Comparison of ENCODE assay signal across 8 cellular contexts in genomic region chr6:109095821-109096084, GRCh38. TPM values are rescaled to one million over a fixed set of nuclear protein-coding genes. Genes with fewer than 3 reads are reported as not detected.
DNase-seq lines count a peak whose midpoint lies in the region; ATAC-seq and TF ChIP-seq lines count a peak whose summit lies in the region.

No MANE protein-coding gene starts in this region.

- no peak for TF ChIP-seq POLR2A in body of pancreas (IDR thresholded peaks at IDR 0.05)

- peak overlapping the region; percentile 77 to 80 for H3K18ac ChIP-seq in mesenchymal stem cell (ENCODE audit: low read depth in 1 of 2, low read length in 2 of 2)

- H3K36me3 ChIP-seq in cardiac muscle cell (peaks cover 3% of the 10 kb centered on the region), body of pancreas (replicated peaks in 1 of 2; ENCODE audit: insufficient read depth in 1 of 2, low read depth in 2 of 2) (no peaks in the 10 kb centered on the region), mesenchymal stem cell (ENCODE audit: control insufficient read depth in 1 of 2, insufficient read depth in 2 of 2, low read depth in 1 of 2, low read length in 2 of 2) (peaks cover 0 to 7% of the 10 kb centered on the region in 2 experiments), urinary bladder (ENCODE audit: insufficient read depth) (no peaks in the 10 kb centered on the region)

- ATAC-seq in left ventricle myocardium superior (no peak), body of pancreas (no peak)

- H3K27me3 ChIP-seq in cardiac muscle cell (no peaks in the 10 kb centered on the region), body of pancreas (no peaks in the 10 kb centered on the region), mesenchymal stem cell (ENCODE audit: control insufficient read depth in 1 of 2, insufficient read depth in 1 of 2, low read length in 2 of 2) (no peaks in the 10 kb centered on the region)

- H2BK5ac ChIP-seq in mesenchymal stem cell (ENCODE audit: low read depth, low read length, poor library complexity, severe bottlenecking), result no peak overlapping the region

- DNase-seq in cardiac muscle cell (ENCODE audit: low read depth in 1 of 2, low spot score in 1 of 2) (no peak), left ventricle myocardium superior (no peak), body of pancreas (no peak), mesenchymal stem cell (no peak), NCI-H2029 treated with DMSO at 0.1 percent for 48 hours (lab: John Stamatoyannopoulos, UW) (no peak), iPS-NIHi11 (ENCODE audit: low spot score) (no peak)
- DNase-seq in NK-92 treated with Interleukin-12 subunit alpha and Interleukin-12 subunit beta, amount 100 ng/mL, for 24 hours (lab: John Stamatoyannopoulos, UW), result no peak

- H3K9ac ChIP-seq in mesenchymal stem cell (ENCODE audit: low read length), result peak overlapping the region; percentile 99

- peak overlapping the region; percentile 49 for H2AFZ ChIP-seq in mesenchymal stem cell (ENCODE audit: low read depth, low read length)

- peak overlapping the region; percentile 70 for H4K8ac ChIP-seq in mesenchymal stem cell (ENCODE audit: low read length)

- intact Hi-C loops in left ventricle myocardium superior (cut with micrococcal nuclease), result no loop called here
- intact Hi-C loops in body of pancreas (cut with DNase I), result no loop called here

- H3K4me1 ChIP-seq in cardiac muscle cell (ENCODE audit: low read depth) (peaks cover 12% of the 10 kb centered on the region), body of pancreas (peaks cover 26% of the 10 kb centered on the region), mesenchymal stem cell (ENCODE audit: control insufficient read depth, insufficient read depth, low read depth, low read length) (no peaks in the 10 kb centered on the region), urinary bladder (ENCODE audit: insufficient read depth) (no peaks in the 10 kb centered on the region)

- 0 to 1% methylated on average over 8 of the region's 8 CpGs for WGBS in body of pancreas, 2 donors
- 0% methylated on average over 7 of the region's 8 CpGs for WGBS in mesenchymal stem cell
- WGBS in urinary bladder, result under 1% methylated on average over 8 of the region's 8 CpGs

- TF ChIP-seq CTCF in cardiac muscle cell (IDR thresholded peaks at IDR 0.05; ENCODE audit: low read depth, low read length) (no peak), body of pancreas (IDR thresholded peaks at IDR 0.05) (no peak)

- no peak overlapping the region for H3K14ac ChIP-seq in mesenchymal stem cell (ENCODE audit: low read length in 2 of 2)

- peak overlapping the region; percentile 9 to 12 for H3K4ac ChIP-seq in mesenchymal stem cell (ENCODE audit: low read depth in 1 of 2, low read length in 2 of 2)

- no peaks in the 10 kb centered on the region for H3K9me3 ChIP-seq in cardiac muscle cell (ENCODE audit: low read depth)
- no peaks in the 10 kb centered on the region for H3K9me3 ChIP-seq in body of pancreas
- no peaks in the 10 kb centered on the region for H3K9me3 ChIP-seq in mesenchymal stem cell (ENCODE audit: control insufficient read depth, low read length)

- H2BK120ac ChIP-seq in mesenchymal stem cell (ENCODE audit: low read depth, low read length), result no peak overlapping the region

- H3K4me2 ChIP-seq in mesenchymal stem cell (ENCODE audit: low read length, poor library complexity, severe bottlenecking), result peak overlapping the region; percentile 74

- no peak overlapping the region for H2BK15ac ChIP-seq in mesenchymal stem cell (ENCODE audit: low read depth, poor library complexity, severe bottlenecking)

- H3K4me3 ChIP-seq in cardiac muscle cell, result peak overlapping the region; percentile 67
- peak overlapping the region; percentile 43 to 59 for H3K4me3 ChIP-seq in body of pancreas
- peak overlapping the region; percentile 68 to 94 for H3K4me3 ChIP-seq in mesenchymal stem cell (ENCODE audit: insufficient read depth in 1 of 2, low read depth in 1 of 2, low read length in 2 of 2)
- H3K4me3 ChIP-seq in urinary bladder (ENCODE audit: low read depth, low read length), result peak overlapping the region; percentile 38

- H3K27ac ChIP-seq in cardiac muscle cell, result peak overlapping the region; percentile 98
- H3K27ac ChIP-seq in body of pancreas, result peak overlapping the region; percentile 94 to 99 (median 96)
- H3K27ac ChIP-seq in mesenchymal stem cell (ENCODE audit: low read length, poor library complexity, severe bottlenecking), result peak overlapping the region; percentile 99
- peak overlapping the region; percentile 98 for H3K27ac ChIP-seq in urinary bladder (ENCODE audit: low read depth)

- no peak overlapping the region for H3K23ac ChIP-seq in mesenchymal stem cell (ENCODE audit: low read length in 2 of 2)

- peaks cover 21% of the 10 kb centered on the region for H3K79me1 ChIP-seq in mesenchymal stem cell (replicated peaks; ENCODE audit: low read length, poor library complexity, severe bottlenecking)

- H2BK12ac ChIP-seq in mesenchymal stem cell (ENCODE audit: low read length in 2 of 2), result no peak overlapping the region

- no peak overlapping the region for H2AK5ac ChIP-seq in mesenchymal stem cell (ENCODE audit: low read length, severe bottlenecking)

- peak overlapping the region; percentile 70 for H4K91ac ChIP-seq in mesenchymal stem cell (ENCODE audit: low read length)

RNA-seq across cellular contexts. Expression of gene CEP57L1, which starts 0.4 kb away (rescaled TPM):
- total RNA-seq in cardiac muscle cell (11.2 and 14.5 TPM in 2 replicates), left ventricle myocardium superior (7.3 TPM), body of pancreas (10 to 100 TPM; 10.1 to 50.1 TPM), urinary bladder (83.1 TPM)
- polyA plus RNA-seq in cardiac muscle cell (15.8 and 23.9 TPM in 2 replicates), urinary bladder (8.0 TPM)
- polyA plus RNA-seq in mesenchymal stem cell (2013, experiment 1 of 2), result 15.8 TPM
- 16.7 TPM for polyA plus RNA-seq in mesenchymal stem cell (2013, experiment 2 of 2)

RNA-seq across cellular contexts. Expression of gene SESN1, which starts 1.1 kb away (rescaled TPM):
- 16.4 and 22.0 TPM in 2 replicates for total RNA-seq in cardiac muscle cell
- 17.9 and 21.5 TPM in 2 replicates for polyA plus RNA-seq in cardiac muscle cell
- 70.0 TPM for total RNA-seq in left ventricle myocardium superior
- total RNA-seq in body of pancreas, result 10 to 100 TPM; 23.4 to 48.8 TPM
- polyA plus RNA-seq in mesenchymal stem cell (2013, experiment 1 of 2), result 10.1 TPM
- 10.9 TPM for polyA plus RNA-seq in mesenchymal stem cell (2013, experiment 2 of 2)
- total RNA-seq in urinary bladder, result 67.2 TPM
- 33.4 TPM for polyA plus RNA-seq in urinary bladder
